8 cellular contexts compared by ENCODE assay signal in the genomic region with DNA sequence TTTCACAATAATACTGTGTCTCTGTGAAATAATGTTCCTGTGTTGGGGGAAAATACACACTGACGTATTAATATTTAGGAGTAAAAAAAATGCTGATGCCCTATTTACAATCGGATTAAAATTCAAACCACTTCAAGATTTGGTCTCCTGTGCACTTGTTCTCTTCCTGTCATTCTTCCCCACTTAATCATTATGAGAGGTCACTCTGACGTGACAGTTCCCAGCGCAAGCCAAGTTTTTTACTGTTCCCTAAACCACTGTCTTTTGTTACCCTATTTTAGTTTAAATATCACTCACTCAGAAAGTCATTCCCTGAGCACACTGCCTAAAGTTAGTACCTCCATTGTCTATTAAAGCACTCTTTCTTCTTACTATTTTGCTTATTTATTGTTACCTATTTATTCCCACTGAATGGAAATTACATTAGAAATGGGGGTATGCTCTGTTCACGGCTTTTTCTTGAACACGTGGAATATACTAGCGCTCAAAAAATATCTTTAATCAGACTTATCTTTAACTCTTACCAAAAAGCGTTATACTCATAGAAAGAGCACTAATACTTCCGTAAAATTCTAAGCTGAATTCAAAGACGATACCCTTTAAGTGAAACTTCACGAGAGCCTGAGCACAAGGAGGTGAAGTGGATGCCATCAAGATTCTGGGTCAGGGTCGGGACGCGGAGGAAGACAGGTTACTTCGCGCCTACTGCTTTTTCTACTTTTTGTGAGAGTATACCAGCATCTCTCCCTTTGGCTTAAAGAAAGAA. TPM values are rescaled to one million over a fixed set of nuclear protein-coding genes. Genes with fewer than 3 reads are reported as not detected.
DNase-seq lines count a peak whose midpoint lies in the region; ATAC-seq and TF ChIP-seq lines count a peak whose summit lies in the region.

No MANE protein-coding gene starts in this region.

- TSS peak; percentile 98 for BruUV-seq in Panc1 (replicated peaks; lab: Mats Ljungman, UMichigan)

- peak; percentile 37 for ATAC-seq in GM19467 (IDR thresholded peaks at IDR 0.05; ENCODE audit: unreplicated experiment)
- ATAC-seq in HG03521 (IDR thresholded peaks at IDR 0.05; ENCODE audit: unreplicated experiment), result peak; percentile 17
- ATAC-seq in Panc1, result peak; percentile 62

- H3K9me3 Mint-ChIP-seq in mesothelial cell of epicardium, result no peaks in the 10 kb centered on the region

- intact Hi-C loops in Panc1 (cut with micrococcal nuclease; ENCODE audit: unreplicated experiment), result no loop called here

- CTCF ChIA-PET in Panc1 (lab: Charles Lee), result no interaction called here

- H3K27me3 Mint-ChIP-seq in mesothelial cell of epicardium (ENCODE audit: low read depth), result no peaks in the 10 kb centered on the region

- H3K4me3 ChIP-seq in Panc1 (ENCODE audit: low read depth in 2 of 2, low read length in 2 of 2), result peak overlapping the region; percentile 81 to 97

- H3K4me1 ChIP-seq in Panc1 (ENCODE audit: control insufficient read depth, insufficient read depth, low read length), result peaks cover 14% of the 10 kb centered on the region

- POLR2A ChIA-PET in Panc1 (lab: Charles Lee), result interaction anchor here (0.6 kb wide), 1 partner anchor 9 kb away, joined by 5 read pairs; no protein-coding TSS in a partner anchor

- peak; percentile 37 for DNase-seq in DMS53 treated with DMSO at 0.1 percent for 48 hours (lab: John Stamatoyannopoulos, UW; ENCODE audit: unreplicated experiment)
- DNase-seq in Panc1 (ENCODE audit: low read depth, low spot score), result no peak
- peak; percentile 1 to 41 for DNase-seq in dermis microvascular lymphatic vessel endothelial cell (ENCODE audit: low read depth in 2 of 2)
- DNase-seq in mesothelial cell of epicardium (ENCODE audit: low spot score in 2 of 2, unreplicated experiment in 2 of 2), result no peak
- DNase-seq in activated gamma-delta T cell treated with Interleukin-2 at 50 U/mL for 16 hours, result no peak
- DNase-seq in amniotic stem cell (lab: John Stamatoyannopoulos, UW), result no peak

- no peaks in the 10 kb centered on the region for H3K27me3 ChIP-seq in Panc1 (ENCODE audit: control insufficient read depth, insufficient read depth, low read length)

- H3K4me3 Mint-ChIP-seq in mesothelial cell of epicardium, result peak overlapping the region; percentile 99

- H3K27ac Mint-ChIP-seq in mesothelial cell of epicardium, result peak overlapping the region; percentile 100

- TF ChIP-seq CTCF in Panc1 (IDR thresholded peaks at IDR 0.05), result no peak
- no peak for TF ChIP-seq CTCF in mesothelial cell of epicardium (IDR thresholded peaks at IDR 0.05; ENCODE audit: unreplicated experiment)

- peak overlapping the region; percentile 96 for H3K27ac ChIP-seq in Panc1 (ENCODE audit: low read length)

- peaks cover 4% of the 10 kb centered on the region for H3K36me3 Mint-ChIP-seq in mesothelial cell of epicardium

- peaks cover 32% of the 10 kb centered on the region for H3K4me1 Mint-ChIP-seq in mesothelial cell of epicardium

- in situ Hi-C loops in Panc1 (cut with HindIII; ENCODE audit: low pct_unique_long_range_greater_than_20kb, low sequenced_read_pairs), result no loop called here

- H3K36me3 ChIP-seq in Panc1 (ENCODE audit: control insufficient read depth, insufficient read depth, low read length), result peaks cover 12% of the 10 kb centered on the region

- no peaks in the 10 kb centered on the region for H3K9me3 ChIP-seq in Panc1 (ENCODE audit: control insufficient read depth, insufficient read depth, low read depth, low read length)

RNA-seq across cellular contexts. Expression of gene PSMA3, which starts 0.7 kb away (rescaled TPM):
- total RNA-seq in Panc1 (2021; ENCODE audit: unreplicated experiment), result 159 TPM
- polyA plus RNA-seq in Panc1 (2012; ENCODE audit: insufficient read length), result 68.1 TPM
- 106 and 120 TPM in 2 replicates for total RNA-seq in dermis microvascular lymphatic vessel endothelial cell
- total RNA-seq in mesothelial cell of epicardium, result 133 to 142 TPM (median 133 TPM) in 3 replicates

RNA-seq across cellular contexts. Expression of gene ACTR10, which starts 44.0 kb away (rescaled TPM):
- total RNA-seq in Panc1 (2021; ENCODE audit: unreplicated experiment), result 34.9 TPM
- 23.1 TPM for polyA plus RNA-seq in Panc1 (2012; ENCODE audit: insufficient read length)
- 24.9 and 27.7 TPM in 2 replicates for total RNA-seq in dermis microvascular lymphatic vessel endothelial cell
- total RNA-seq in mesothelial cell of epicardium, result 62.2 to 71.5 TPM (median 67.1 TPM) in 3 replicates

RNA-seq across cellular contexts. Expression of gene ARID4A, which starts 54.4 kb away (rescaled TPM):
- total RNA-seq in Panc1 (2021; ENCODE audit: unreplicated experiment), result 11.4 TPM
- polyA plus RNA-seq in Panc1 (2012; ENCODE audit: insufficient read length), result 4.6 TPM
- total RNA-seq in dermis microvascular lymphatic vessel endothelial cell, result 8.7 and 10.6 TPM in 2 replicates
- total RNA-seq in mesothelial cell of epicardium, result 28.1 to 35.5 TPM (median 32.9 TPM) in 3 replicates

Comparison
In these comparisons a context has a peak if more than half of its experiments do, and no peak if none do; other contexts are left out.
1. DNase-seq: peak in DMS53 treated with DMSO at 0.1 percent for 48 hours (single experiment) and dermis microvascular lymphatic vessel endothelial cell (2 of 2); none in Panc1 (single experiment), mesothelial cell of epicardium (0 of 2), activated gamma-delta T cell treated with Interleukin-2 at 50 U/mL for 16 hours (single experiment) and amniotic stem cell (single experiment).
2. Peak in every context shown above with its lines, with median percentiles within 50 percentile points of each other: ATAC-seq.